In genomic region chr21:46350571-46350970, GRCh38 we compare ENCODE assay signal across 30 cellular contexts.
"Had no signal": no experiment of that assay in that cellular context is flagged by ENCODE, and none has a peak within 500 bp of the region (broad histone marks: within the 10 kb centered on the region; RNA-seq: fewer than 3 reads in every experiment).

No MANE protein-coding gene starts in this region.

- H3K9me3 Mint-ChIP-seq: naive thymus-derived CD4-positive, alpha-beta T cell; natural killer cell; nephron; neural progenitor cell; stimulated activated memory B cell treated with anti-CD40 and anti-IgM and Interleukin-4, amounts not matched to agents 10 μg/mL and 1 μg/mL and 100 μg/mL, for 72 hours; stimulated activated naive CD8-positive, alpha-beta T cell treated with anti-CD3 and anti-CD28 coated beads, Interleukin-15, amount 100 ng/mL, for 72 hours; type B pancreatic cell had no signal

- ATAC-seq: naive thymus-derived CD4-positive, alpha-beta T cell; natural killer cell; pancreas; right cardiac atrium; right lobe of liver; stimulated activated memory B cell treated with anti-CD40 and anti-IgM and Interleukin-4, amounts not matched to agents 10 μg/mL and 1 μg/mL and 100 μg/mL, for 72 hours; stimulated activated naive CD8-positive, alpha-beta T cell treated with anti-CD3 and anti-CD28 coated beads, Interleukin-15, amount 100 ng/mL, for 72 hours; stimulated activated naive CD8-positive, alpha-beta T cell treated with anti-CD3 and anti-CD28 coated beads, Interleukin-15, Interleukin-2, amounts not matched to agents 100 U/mL and 50 U/mL, for 24 hours; upper lobe of right lung had no signal

- H3K9me3 ChIP-seq: pancreas, prostate gland, right lobe of liver, sigmoid colon, spleen, suprapubic skin, testis, tibial artery, transverse colon, upper lobe of right lung, uterus had no signal

- H3K27me3 ChIP-seq: neural progenitor cell, pancreas, right lobe of liver, sigmoid colon, spleen, suprapubic skin, testis, tibial artery, transverse colon, upper lobe of right lung, uterus had no signal

- H3K27ac Mint-ChIP-seq: natural killer cell; nephron; neural progenitor cell; stimulated activated memory B cell treated with anti-CD40 and anti-IgM and Interleukin-4, amounts not matched to agents 10 μg/mL and 1 μg/mL and 100 μg/mL, for 72 hours; stimulated activated naive CD8-positive, alpha-beta T cell treated with anti-CD3 and anti-CD28 coated beads, Interleukin-15, amount 100 ng/mL, for 72 hours; type B pancreatic cell had no signal

- H3K27me3 Mint-ChIP-seq: naive thymus-derived CD4-positive, alpha-beta T cell; stimulated activated memory B cell treated with anti-CD40 and anti-IgM and Interleukin-4, amounts not matched to agents 10 μg/mL and 1 μg/mL and 100 μg/mL, for 72 hours; stimulated activated naive CD8-positive, alpha-beta T cell treated with anti-CD3 and anti-CD28 coated beads, Interleukin-15, amount 100 ng/mL, for 72 hours; type B pancreatic cell had no signal

- H3K36me3 ChIP-seq: neural progenitor cell, uterus had no signal

- H3K4me1 ChIP-seq: neural progenitor cell, pancreas, prostate gland, right lobe of liver, sigmoid colon, spleen, suprapubic skin, testis, tibial artery, transverse colon, upper lobe of right lung, uterus had no signal

- H3K27ac ChIP-seq: neural progenitor cell, pancreas, right lobe of liver, sigmoid colon, skin epidermis, spleen, suprapubic skin, testis, tibial artery, transverse colon, upper lobe of right lung, uterus had no signal

- DNase-seq: naive thymus-derived CD4-positive, alpha-beta T cell; natural killer cell; occipital lobe; pancreas; right cardiac atrium; right lobe of liver; sigmoid colon; spleen; stimulated activated CD4-positive, alpha-beta T cell treated with anti-CD3 and anti-CD28 coated beads, Interleukin-12 subunit alpha, Interleukin-12 subunit beta, amount 100 ng/mL, for 4 hours; stimulated activated CD4-positive, alpha-beta T cell treated with anti-CD3 and anti-CD28 coated beads, Interleukin-1b, Interleukin-23, amount 100 ng/mL, for 48 hours; stimulated activated CD4-positive, alpha-beta T cell treated with anti-CD3 and anti-CD28 coated beads, Interleukin-4, amount 100 ng/mL, for 1 hour; stimulated activated CD4-positive, alpha-beta T cell treated with anti-CD3 and anti-CD28 coated beads, Interleukin-4, amount 100 ng/mL, for 4 hours; stimulated activated CD8-positive, alpha-beta memory T cell treated with anti-CD3 and anti-CD28 coated beads, Interleukin-4, amount 100 ng/mL, for 48 hours; stimulated activated naive CD4-positive, alpha-beta T cell; stimulated activated naive CD8-positive, alpha-beta T cell treated with anti-CD3 and anti-CD28 coated beads, Interleukin-15, amount 100 ng/mL, for 72 hours; stimulated activated naive CD8-positive, alpha-beta T cell treated with anti-CD3 and anti-CD28 coated beads, Interleukin-15, Interleukin-2, amounts not matched to agents 100 U/mL and 50 U/mL, for 24 hours; substantia nigra; testis; tibial artery; transverse colon; upper lobe of right lung; uterus had no signal

- H3K4me3 Mint-ChIP-seq: naive thymus-derived CD4-positive, alpha-beta T cell; natural killer cell; nephron; neural progenitor cell; stimulated activated memory B cell treated with anti-CD40 and anti-IgM and Interleukin-4, amounts not matched to agents 10 μg/mL and 1 μg/mL and 100 μg/mL, for 72 hours; stimulated activated naive CD8-positive, alpha-beta T cell treated with anti-CD3 and anti-CD28 coated beads, Interleukin-15, amount 100 ng/mL, for 72 hours; type B pancreatic cell had no signal

- H3K4me1 Mint-ChIP-seq: naive thymus-derived CD4-positive, alpha-beta T cell; natural killer cell; nephron; neural progenitor cell had no signal

- H3K9ac ChIP-seq: neural progenitor cell had no signal

- H3K4me3 ChIP-seq: neural progenitor cell, pancreas, prostate gland, right lobe of liver, sigmoid colon, skin epidermis, smooth muscle cell, spleen, suprapubic skin, testis, tibial artery, transverse colon, upper lobe of right lung, uterus had no signal
